In genomic region chr17:9035249-9035648, GRCh38 we compare ENCODE assay signal across 19 cellular contexts. TPM values are rescaled to one million over a fixed set of nuclear protein-coding genes. Genes with fewer than 3 reads are reported as not detected.
DNase-seq lines count a peak whose midpoint lies in the region; ATAC-seq and TF ChIP-seq lines count a peak whose summit lies in the region.
"Had no signal": no experiment of that assay in that cellular context is flagged by ENCODE, and none has a peak within 500 bp of the region (broad histone marks: within the 10 kb centered on the region; RNA-seq: fewer than 3 reads in every experiment).

No MANE protein-coding gene starts in this region.

- intact Hi-C loops in Right ventricle myocardium superior (cut with DNase I): no loop called here
- intact Hi-C loops in left ventricle myocardium inferior (cut with micrococcal nuclease): no loop called here
- intact Hi-C loops in left ventricle myocardium superior (cut with micrococcal nuclease): no loop called here
- intact Hi-C loops in sigmoid colon (cut with DNase I): no loop called here
- intact Hi-C loops in dorsolateral prefrontal cortex (cut with DNase I): no loop called here

- H3K4me3 ChIP-seq in left ventricle myocardium inferior: no peak overlapping the region
- H3K4me3 ChIP-seq in right atrium auricular region: no peak overlapping the region
- no peak overlapping the region for H3K4me3 ChIP-seq in gastroesophageal sphincter
- no peak overlapping the region for H3K4me3 ChIP-seq in sigmoid colon
- no peak overlapping the region for H3K4me3 ChIP-seq in dorsolateral prefrontal cortex
- H3K4me3 ChIP-seq: BLaER1, GM23338 had no signal

- no peak for TF ChIP-seq CTCF in left ventricle myocardium inferior (IDR thresholded peaks at IDR 0.05; ENCODE audit: borderline replicate concordance)
- no peak for TF ChIP-seq CTCF in right atrium auricular region (IDR thresholded peaks at IDR 0.05)
- TF ChIP-seq CTCF in gastroesophageal sphincter (IDR thresholded peaks at IDR 0.05): no peak
- TF ChIP-seq CTCF in sigmoid colon (IDR thresholded peaks at IDR 0.05): no peak
- no peak for TF ChIP-seq CTCF in dorsolateral prefrontal cortex (IDR thresholded peaks at IDR 0.05 in 54 of 56, conservative IDR thresholded peaks at IDR 0.05 in 2 of 56; ENCODE audit: low read depth in 1 of 56, partially characterized antibody in 56 of 56)

- TF ChIP-seq POLR2A in gastroesophageal sphincter (IDR thresholded peaks at IDR 0.05) (no peak), sigmoid colon (IDR thresholded peaks at IDR 0.05) (no peak)

- TF ChIP-seq EP300 in gastroesophageal sphincter (IDR thresholded peaks at IDR 0.05): no peak
- no peak for TF ChIP-seq EP300 in sigmoid colon (IDR thresholded peaks at IDR 0.05)

- H3K9me3 ChIP-seq in left ventricle myocardium inferior (replicated peaks) (peaks cover 18% of the 10 kb centered on the region), right atrium auricular region (peaks cover 0 to 6% of the 10 kb centered on the region in 2 donors), gastroesophageal sphincter (peaks cover 0 to 15% (median 0%) of the 10 kb centered on the region in 3 donors), sigmoid colon (no peaks in the 10 kb centered on the region)
- H3K9me3 ChIP-seq: BLaER1, Caco-2 had no signal

- no peak overlapping the region for H3K27ac ChIP-seq in left ventricle myocardium inferior (replicated peaks)
- peak overlapping the region in 1 of 2 donors; percentile 60 for H3K27ac ChIP-seq in right atrium auricular region
- H3K27ac ChIP-seq in gastroesophageal sphincter: peak overlapping the region in 3 of 4 donors; percentile 11 to 90 (median 71)
- peak overlapping the region in 3 of 4 donors; percentile 29 to 32 (median 30) for H3K27ac ChIP-seq in sigmoid colon
- no peak overlapping the region for H3K27ac ChIP-seq in dorsolateral prefrontal cortex
- H3K27ac ChIP-seq: 22Rv1, BLaER1, C4-2B had no signal

- H3K27me3 ChIP-seq in left ventricle myocardium inferior (ENCODE audit: low read depth) (peaks cover 5% of the 10 kb centered on the region), right atrium auricular region (no peaks in the 10 kb centered on the region), gastroesophageal sphincter (no peaks in the 10 kb centered on the region), sigmoid colon (no peaks in the 10 kb centered on the region), dorsolateral prefrontal cortex (peaks cover 0 to 35% (median 0%) of the 10 kb centered on the region in 45 donors)
- H3K27me3 ChIP-seq: BLaER1 had no signal

- H3K4me1 ChIP-seq in left ventricle myocardium inferior (no peaks in the 10 kb centered on the region), right atrium auricular region (peaks cover 0 to 16% of the 10 kb centered on the region in 2 donors), gastroesophageal sphincter (peaks cover 0 to 54% (median 0%) of the 10 kb centered on the region in 3 donors), sigmoid colon (peaks cover 0 to 19% (median 0%) of the 10 kb centered on the region in 4 donors)
- H3K4me1 ChIP-seq: Caco-2 had no signal

- DNase-seq in Right ventricle myocardium superior (no peak), left ventricle myocardium inferior (no peak), left ventricle myocardium superior (no peak), right atrium auricular region (ENCODE audit: low spot score) (no peak), sigmoid colon (no peak), cerebellar nuclear complex (lab: John Stamatoyannopoulos, UW) (no peak), dorsolateral prefrontal cortex (no peak)
- DNase-seq: Caco-2; CD4-positive, CD25-positive, alpha-beta regulatory T cell; CD8-positive, alpha-beta T cell; DMS153; DND-41; H9 had no signal

- no peaks in the 10 kb centered on the region for H3K36me3 ChIP-seq in left ventricle myocardium inferior
- peaks cover 10% of the 10 kb centered on the region for H3K36me3 ChIP-seq in right atrium auricular region
- peaks cover 0 to 9% of the 10 kb centered on the region in 2 donors for H3K36me3 ChIP-seq in gastroesophageal sphincter
- no peaks in the 10 kb centered on the region for H3K36me3 ChIP-seq in sigmoid colon
- H3K36me3 ChIP-seq: BLaER1 had no signal

- 47% methylated on average over 1 of the region's 1 CpG; no CpG with 5 or more reads in 1 of the 2 donors for WGBS in gastroesophageal sphincter (ENCODE audit: low coverage in 1 of 2), 2 donors
- 92 to 96% methylated on average over 1 of the region's 1 CpG for WGBS in sigmoid colon, 2 donors

- ATAC-seq in Right ventricle myocardium superior (ENCODE audit: poor library complexity) (peak; percentile 41), left ventricle myocardium superior (peak; percentile 52), gastroesophageal sphincter (peak; percentile 39)
- ATAC-seq: CD8-positive, alpha-beta T cell; GM23338; HCT116 had no signal

RNA-seq across cellular contexts. Expression of gene NTN1, which starts 13.9 kb away (rescaled TPM):
- total RNA-seq in Right ventricle myocardium superior (19.4 TPM), left ventricle myocardium inferior (60.3 TPM), left ventricle myocardium superior (28.4 TPM), right atrium auricular region (100 to 1,000 TPM; 142 to 163 TPM), gastroesophageal sphincter (100 to 1,000 TPM in 2 of 4 donors, 10 to 100 TPM in 2; 74.3 to 211 (median 107) TPM), sigmoid colon (10 to 100 TPM; 10.5 to 20.3 (median 16.3) TPM), dorsolateral prefrontal cortex (1 to 10 TPM; 2.2 to 9.8 (median 4.0) TPM)
- 1 to 10 TPM in 2 of 3 donors, under 1 TPM in 1; 0.69 to 3.3 (median 1.2) TPM for polyA plus RNA-seq in sigmoid colon
- total RNA-seq: CD4-positive, CD25-positive, alpha-beta regulatory T cell had no signal

Comparison
In these comparisons a context has a peak if more than half of its experiments do, and no peak if none do; other contexts are left out.
1. H3K27ac ChIP-seq: peak in gastroesophageal sphincter (3 of 4) and sigmoid colon (3 of 4); none in left ventricle myocardium inferior (single experiment) and dorsolateral prefrontal cortex (0 of 59).
2. Peak in every context shown above with its lines, with median percentiles within 50 percentile points of each other: ATAC-seq.